ENCODE assay signal across 1 cellular context in genomic region chr9:6899274-6899673, GRCh38.
TF ChIP-seq lines count a peak whose summit lies in the region.

No MANE protein-coding gene starts in this region.

TF ChIP-seq in HepG2, 621 proteins besides CTCF, POLR2A, EP300 and RAD21 (continued from another document and continues in another):
- TF ChIP-seq, protein P1, sequence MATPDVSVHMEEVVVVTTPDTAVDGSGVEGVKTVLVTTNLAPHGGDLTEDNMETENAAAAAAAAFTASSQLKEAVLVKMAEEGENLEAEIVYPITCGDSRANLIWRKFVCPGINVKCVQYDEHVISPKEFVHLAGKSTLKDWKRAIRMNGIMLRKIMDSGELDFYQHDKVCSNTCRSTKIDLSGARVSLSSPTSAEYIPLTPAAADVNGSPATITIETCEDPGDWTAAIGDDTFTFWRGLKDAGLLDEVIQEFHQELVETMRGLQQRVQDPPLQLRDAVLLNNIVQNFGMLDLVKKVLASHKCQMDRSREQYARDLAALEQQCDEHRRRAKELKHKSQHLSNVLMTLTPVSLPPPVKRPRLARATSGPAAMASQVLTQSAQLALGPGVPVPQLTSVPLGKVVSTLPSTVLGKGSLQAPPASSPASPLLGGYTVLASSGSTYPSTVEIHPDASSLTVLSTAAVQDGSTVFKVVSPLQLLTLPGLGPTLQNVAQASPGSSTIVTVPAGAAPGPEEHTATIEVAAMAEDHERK (CRISPR knock-in tag; IDR thresholded peaks at IDR 0.05; ENCODE audit: low read depth), result no peak
- TF ChIP-seq LCORL (IDR thresholded peaks at IDR 0.05) (no peak), LCORL (CRISPR knock-in tag; IDR thresholded peaks at IDR 0.05) (0 out of 2 replicates have a peak, but pooled peaks have one; percentile 21), THAP11 (CRISPR knock-in tag; IDR thresholded peaks at IDR 0.05) (no peak), SAP130 (CRISPR knock-in tag; IDR thresholded peaks at IDR 0.05; ENCODE audit: low read depth) (peak; percentile 62), KMT2B (CRISPR knock-in tag; IDR thresholded peaks at IDR 0.05) (no peak), IKZF1 (IDR thresholded peaks at IDR 0.05) (no peak), GATAD2A (CRISPR knock-in tag; IDR thresholded peaks at IDR 0.05) (peak; percentile 85), ADNP (CRISPR knock-in tag; IDR thresholded peaks at IDR 0.05) (no peak), ZNF24 (IDR thresholded peaks at IDR 0.05) (no peak), SMC3 (IDR thresholded peaks at IDR 0.05; ENCODE audit: low read length) (no peak), WIZ (CRISPR knock-in tag; IDR thresholded peaks at IDR 0.05) (no peak), NONO (IDR thresholded peaks at IDR 0.05) (no peak), NONO (CRISPR knock-in tag; conservative IDR thresholded peaks at IDR 0.05) (no peak), ZKSCAN5 (CRISPR knock-in tag; IDR thresholded peaks at IDR 0.05) (no peak), ZNF275 (CRISPR knock-in tag; IDR thresholded peaks at IDR 0.05; ENCODE audit: borderline replicate concordance) (no peak), RBM22 (optimal IDR thresholded peaks at IDR 0.05; ENCODE audit: low read length) (no peak), EZH2 (conservative IDR thresholded peaks at IDR 0.05; ENCODE audit: low read depth, low read length) (no peak), FOXO1 (CRISPR knock-in tag; IDR thresholded peaks at IDR 0.05) (peak; percentile 24; the same call in 1 of the 2 replicates), ZFP1 (CRISPR knock-in tag; IDR thresholded peaks at IDR 0.05) (no peak), PHF21A (CRISPR knock-in tag; IDR thresholded peaks at IDR 0.05) (peak; percentile 26; the same call in 1 of the 2 replicates), TBL1XR1 (IDR thresholded peaks at IDR 0.05; ENCODE audit: borderline replicate concordance, low read length, partially characterized antibody) (peak; percentile 44), HNRNPH1 (optimal IDR thresholded peaks at IDR 0.05; ENCODE audit: low read depth, low read length) (no peak), ZNF124 (CRISPR knock-in tag; IDR thresholded peaks at IDR 0.05) (no peak), TEAD2 (CRISPR knock-in tag; IDR thresholded peaks at IDR 0.05) (no peak), ZNF274 (CRISPR knock-in tag; IDR thresholded peaks at IDR 0.05) (no peak), ZNF207 (IDR thresholded peaks at IDR 0.05; ENCODE audit: borderline replicate concordance) (no peak), ZSCAN9 (CRISPR knock-in tag; IDR thresholded peaks at IDR 0.05; ENCODE audit: borderline replicate concordance) (no peak), ZNF333 (CRISPR knock-in tag; IDR thresholded peaks at IDR 0.05; ENCODE audit: borderline replicate concordance) (no peak), TGIF2 (CRISPR knock-in tag; IDR thresholded peaks at IDR 0.05) (peak; percentile 36; the same call in 1 of the 2 replicates), SMAD9 (CRISPR knock-in tag; IDR thresholded peaks at IDR 0.05) (no peak), ZNF720 (CRISPR knock-in tag; IDR thresholded peaks at IDR 0.05) (no peak), NR2F6 (IDR thresholded peaks at IDR 0.05) (no peak), NR2F6 (CRISPR knock-in tag; IDR thresholded peaks at IDR 0.05) (peak; percentile 34; the same call in 1 of the 2 replicates), SIX4 (CRISPR knock-in tag; IDR thresholded peaks at IDR 0.05) (no peak), SNRNP70 (IDR thresholded peaks at IDR 0.05; ENCODE audit: low read depth, low read length) (no peak), SP2 (CRISPR knock-in tag; IDR thresholded peaks at IDR 0.05) (no peak), ZNF18 (CRISPR knock-in tag; IDR thresholded peaks at IDR 0.05; ENCODE audit: insufficient replicate concordance) (peak; percentile 99), MAZ (IDR thresholded peaks at IDR 0.05; ENCODE audit: borderline replicate concordance, low read depth, low read length) (peak; percentile 35; the same call in 1 of the 2 replicates), MAZ (CRISPR knock-in tag; IDR thresholded peaks at IDR 0.05; ENCODE audit: low read depth) (no peak), SNAI1 (CRISPR knock-in tag; IDR thresholded peaks at IDR 0.05; ENCODE audit: borderline replicate concordance) (no peak), ZNF256 (CRISPR knock-in tag; conservative IDR thresholded peaks at IDR 0.05) (no peak), HNF1B (CRISPR knock-in tag; IDR thresholded peaks at IDR 0.05) (no peak), SRY (CRISPR knock-in tag; IDR thresholded peaks at IDR 0.05) (no peak), ZBTB7B (CRISPR knock-in tag; IDR thresholded peaks at IDR 0.05) (peak; percentile 60; the same call in 1 of the 2 replicates), ZNF678 (CRISPR knock-in tag; IDR thresholded peaks at IDR 0.05) (no peak), NR2F1 (CRISPR knock-in tag; IDR thresholded peaks at IDR 0.05) (no peak), ZFP37 (CRISPR knock-in tag; IDR thresholded peaks at IDR 0.05; ENCODE audit: borderline replicate concordance) (no peak), ZNF33B (CRISPR knock-in tag; IDR thresholded peaks at IDR 0.05) (no peak), ETV6 (CRISPR knock-in tag; conservative IDR thresholded peaks at IDR 0.05) (no peak), ZNF558 (CRISPR knock-in tag; IDR thresholded peaks at IDR 0.05; ENCODE audit: borderline replicate concordance) (no peak), SRSF4 (IDR thresholded peaks at IDR 0.05; ENCODE audit: low read depth, low read length, poor library complexity, severe bottlenecking) (no peak), CEBPB (IDR thresholded peaks at IDR 0.05; ENCODE audit: borderline replicate concordance, low read depth, low read length) (no peak), NR2F2 (IDR thresholded peaks at IDR 0.05; ENCODE audit: borderline replicate concordance, low read depth) (peak; percentile 36; the same call in 1 of the 2 replicates), SAFB2 (CRISPR knock-in tag; IDR thresholded peaks at IDR 0.05; ENCODE audit: borderline replicate concordance, low read depth) (no peak)
- TF ChIP-seq, protein P2, sequence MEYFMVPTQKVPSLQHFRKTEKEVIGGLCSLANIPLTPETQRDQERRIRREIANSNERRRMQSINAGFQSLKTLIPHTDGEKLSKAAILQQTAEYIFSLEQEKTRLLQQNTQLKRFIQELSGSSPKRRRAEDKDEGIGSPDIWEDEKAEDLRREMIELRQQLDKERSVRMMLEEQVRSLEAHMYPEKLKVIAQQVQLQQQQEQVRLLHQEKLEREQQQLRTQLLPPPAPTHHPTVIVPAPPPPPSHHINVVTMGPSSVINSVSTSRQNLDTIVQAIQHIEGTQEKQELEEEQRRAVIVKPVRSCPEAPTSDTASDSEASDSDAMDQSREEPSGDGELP (IDR thresholded peaks at IDR 0.05; ENCODE audit: borderline replicate concordance, low read depth), result 0 out of 2 replicates have a peak, but pooled peaks have one; percentile 7
- TF ChIP-seq, protein P3, sequence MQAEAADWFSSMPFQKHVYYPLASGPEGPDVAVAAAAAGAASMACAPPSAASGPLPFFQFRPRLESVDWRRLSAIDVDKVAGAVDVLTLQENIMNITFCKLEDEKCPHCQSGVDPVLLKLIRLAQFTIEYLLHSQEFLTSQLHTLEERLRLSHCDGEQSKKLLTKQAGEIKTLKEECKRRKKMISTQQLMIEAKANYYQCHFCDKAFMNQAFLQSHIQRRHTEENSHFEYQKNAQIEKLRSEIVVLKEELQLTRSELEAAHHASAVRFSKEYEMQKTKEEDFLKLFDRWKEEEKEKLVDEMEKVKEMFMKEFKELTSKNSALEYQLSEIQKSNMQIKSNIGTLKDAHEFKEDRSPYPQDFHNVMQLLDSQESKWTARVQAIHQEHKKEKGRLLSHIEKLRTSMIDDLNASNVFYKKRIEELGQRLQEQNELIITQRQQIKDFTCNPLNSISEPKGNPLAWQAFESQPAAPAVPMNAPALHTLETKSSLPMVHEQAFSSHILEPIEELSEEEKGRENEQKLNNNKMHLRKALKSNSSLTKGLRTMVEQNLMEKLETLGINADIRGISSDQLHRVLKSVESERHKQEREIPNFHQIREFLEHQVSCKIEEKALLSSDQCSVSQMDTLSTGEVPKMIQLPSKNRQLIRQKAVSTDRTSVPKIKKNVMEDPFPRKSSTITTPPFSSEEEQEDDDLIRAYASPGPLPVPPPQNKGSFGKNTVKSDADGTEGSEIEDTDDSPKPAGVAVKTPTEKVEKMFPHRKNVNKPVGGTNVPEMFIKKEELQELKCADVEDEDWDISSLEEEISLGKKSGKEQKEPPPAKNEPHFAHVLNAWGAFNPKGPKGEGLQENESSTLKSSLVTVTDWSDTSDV (CRISPR knock-in tag; IDR thresholded peaks at IDR 0.05), result no peak
- TF ChIP-seq, protein P4, sequence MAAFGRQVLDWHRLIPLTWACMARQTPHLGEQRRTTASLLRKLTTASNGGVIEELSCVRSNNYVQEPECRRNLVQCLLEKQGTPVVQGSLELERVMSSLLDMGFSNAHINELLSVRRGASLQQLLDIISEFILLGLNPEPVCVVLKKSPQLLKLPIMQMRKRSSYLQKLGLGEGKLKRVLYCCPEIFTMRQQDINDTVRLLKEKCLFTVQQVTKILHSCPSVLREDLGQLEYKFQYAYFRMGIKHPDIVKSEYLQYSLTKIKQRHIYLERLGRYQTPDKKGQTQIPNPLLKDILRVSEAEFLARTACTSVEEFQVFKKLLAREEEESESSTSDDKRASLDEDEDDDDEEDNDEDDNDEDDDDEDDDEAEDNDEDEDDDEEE (CRISPR knock-in tag; IDR thresholded peaks at IDR 0.05), result no peak
- TF ChIP-seq, protein P5, sequence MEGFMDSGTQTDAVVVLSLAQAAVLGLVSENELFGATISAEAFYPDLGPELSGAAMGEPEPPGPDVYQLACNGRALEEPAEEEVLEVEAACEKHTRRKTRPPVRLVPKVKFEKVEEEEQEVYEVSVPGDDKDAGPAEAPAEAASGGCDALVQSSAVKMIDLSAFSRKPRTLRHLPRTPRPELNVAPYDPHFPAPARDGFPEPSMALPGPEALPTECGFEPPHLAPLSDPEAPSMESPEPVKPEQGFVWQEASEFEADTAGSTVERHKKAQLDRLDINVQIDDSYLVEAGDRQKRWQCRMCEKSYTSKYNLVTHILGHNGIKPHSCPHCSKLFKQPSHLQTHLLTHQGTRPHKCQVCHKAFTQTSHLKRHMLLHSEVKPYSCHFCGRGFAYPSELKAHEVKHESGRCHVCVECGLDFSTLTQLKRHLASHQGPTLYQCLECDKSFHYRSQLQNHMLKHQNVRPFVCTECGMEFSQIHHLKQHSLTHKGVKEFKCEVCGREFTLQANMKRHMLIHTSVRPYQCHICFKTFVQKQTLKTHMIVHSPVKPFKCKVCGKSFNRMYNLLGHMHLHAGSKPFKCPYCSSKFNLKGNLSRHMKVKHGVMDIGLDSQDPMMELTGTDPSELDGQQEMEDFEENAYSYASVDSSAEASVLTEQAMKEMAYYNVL (CRISPR knock-in tag; IDR thresholded peaks at IDR 0.05; ENCODE audit: borderline replicate concordance), result 0 out of 2 replicates have a peak, but pooled peaks have one; percentile 30
- TF ChIP-seq, protein P6, sequence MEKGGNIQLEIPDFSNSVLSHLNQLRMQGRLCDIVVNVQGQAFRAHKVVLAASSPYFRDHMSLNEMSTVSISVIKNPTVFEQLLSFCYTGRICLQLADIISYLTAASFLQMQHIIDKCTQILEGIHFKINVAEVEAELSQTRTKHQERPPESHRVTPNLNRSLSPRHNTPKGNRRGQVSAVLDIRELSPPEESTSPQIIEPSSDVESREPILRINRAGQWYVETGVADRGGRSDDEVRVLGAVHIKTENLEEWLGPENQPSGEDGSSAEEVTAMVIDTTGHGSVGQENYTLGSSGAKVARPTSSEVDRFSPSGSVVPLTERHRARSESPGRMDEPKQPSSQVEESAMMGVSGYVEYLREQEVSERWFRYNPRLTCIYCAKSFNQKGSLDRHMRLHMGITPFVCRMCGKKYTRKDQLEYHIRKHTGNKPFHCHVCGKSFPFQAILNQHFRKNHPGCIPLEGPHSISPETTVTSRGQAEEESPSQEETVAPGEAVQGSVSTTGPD (CRISPR knock-in tag; IDR thresholded peaks at IDR 0.05), result peak; percentile 74; the same call in 1 of the 2 replicates
- TF ChIP-seq, protein P7, sequence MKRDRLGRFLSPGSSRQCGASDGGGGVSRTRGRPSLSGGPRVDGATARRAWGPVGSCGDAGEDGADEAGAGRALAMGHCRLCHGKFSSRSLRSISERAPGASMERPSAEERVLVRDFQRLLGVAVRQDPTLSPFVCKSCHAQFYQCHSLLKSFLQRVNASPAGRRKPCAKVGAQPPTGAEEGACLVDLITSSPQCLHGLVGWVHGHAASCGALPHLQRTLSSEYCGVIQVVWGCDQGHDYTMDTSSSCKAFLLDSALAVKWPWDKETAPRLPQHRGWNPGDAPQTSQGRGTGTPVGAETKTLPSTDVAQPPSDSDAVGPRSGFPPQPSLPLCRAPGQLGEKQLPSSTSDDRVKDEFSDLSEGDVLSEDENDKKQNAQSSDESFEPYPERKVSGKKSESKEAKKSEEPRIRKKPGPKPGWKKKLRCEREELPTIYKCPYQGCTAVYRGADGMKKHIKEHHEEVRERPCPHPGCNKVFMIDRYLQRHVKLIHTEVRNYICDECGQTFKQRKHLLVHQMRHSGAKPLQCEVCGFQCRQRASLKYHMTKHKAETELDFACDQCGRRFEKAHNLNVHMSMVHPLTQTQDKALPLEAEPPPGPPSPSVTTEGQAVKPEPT (CRISPR knock-in tag; IDR thresholded peaks at IDR 0.05; ENCODE audit: low read depth), result no peak
